In genomic region chr9:134224827-134225154, GRCh38 we compare ENCODE assay signal across 1 cellular context.
TF ChIP-seq lines count a peak whose summit lies in the region.

No MANE protein-coding gene starts in this region.

TF ChIP-seq in HEK293, 187 proteins besides CTCF, POLR2A, EP300 and RAD21 (continued from another document):
- TF ChIP-seq, protein P1, sequence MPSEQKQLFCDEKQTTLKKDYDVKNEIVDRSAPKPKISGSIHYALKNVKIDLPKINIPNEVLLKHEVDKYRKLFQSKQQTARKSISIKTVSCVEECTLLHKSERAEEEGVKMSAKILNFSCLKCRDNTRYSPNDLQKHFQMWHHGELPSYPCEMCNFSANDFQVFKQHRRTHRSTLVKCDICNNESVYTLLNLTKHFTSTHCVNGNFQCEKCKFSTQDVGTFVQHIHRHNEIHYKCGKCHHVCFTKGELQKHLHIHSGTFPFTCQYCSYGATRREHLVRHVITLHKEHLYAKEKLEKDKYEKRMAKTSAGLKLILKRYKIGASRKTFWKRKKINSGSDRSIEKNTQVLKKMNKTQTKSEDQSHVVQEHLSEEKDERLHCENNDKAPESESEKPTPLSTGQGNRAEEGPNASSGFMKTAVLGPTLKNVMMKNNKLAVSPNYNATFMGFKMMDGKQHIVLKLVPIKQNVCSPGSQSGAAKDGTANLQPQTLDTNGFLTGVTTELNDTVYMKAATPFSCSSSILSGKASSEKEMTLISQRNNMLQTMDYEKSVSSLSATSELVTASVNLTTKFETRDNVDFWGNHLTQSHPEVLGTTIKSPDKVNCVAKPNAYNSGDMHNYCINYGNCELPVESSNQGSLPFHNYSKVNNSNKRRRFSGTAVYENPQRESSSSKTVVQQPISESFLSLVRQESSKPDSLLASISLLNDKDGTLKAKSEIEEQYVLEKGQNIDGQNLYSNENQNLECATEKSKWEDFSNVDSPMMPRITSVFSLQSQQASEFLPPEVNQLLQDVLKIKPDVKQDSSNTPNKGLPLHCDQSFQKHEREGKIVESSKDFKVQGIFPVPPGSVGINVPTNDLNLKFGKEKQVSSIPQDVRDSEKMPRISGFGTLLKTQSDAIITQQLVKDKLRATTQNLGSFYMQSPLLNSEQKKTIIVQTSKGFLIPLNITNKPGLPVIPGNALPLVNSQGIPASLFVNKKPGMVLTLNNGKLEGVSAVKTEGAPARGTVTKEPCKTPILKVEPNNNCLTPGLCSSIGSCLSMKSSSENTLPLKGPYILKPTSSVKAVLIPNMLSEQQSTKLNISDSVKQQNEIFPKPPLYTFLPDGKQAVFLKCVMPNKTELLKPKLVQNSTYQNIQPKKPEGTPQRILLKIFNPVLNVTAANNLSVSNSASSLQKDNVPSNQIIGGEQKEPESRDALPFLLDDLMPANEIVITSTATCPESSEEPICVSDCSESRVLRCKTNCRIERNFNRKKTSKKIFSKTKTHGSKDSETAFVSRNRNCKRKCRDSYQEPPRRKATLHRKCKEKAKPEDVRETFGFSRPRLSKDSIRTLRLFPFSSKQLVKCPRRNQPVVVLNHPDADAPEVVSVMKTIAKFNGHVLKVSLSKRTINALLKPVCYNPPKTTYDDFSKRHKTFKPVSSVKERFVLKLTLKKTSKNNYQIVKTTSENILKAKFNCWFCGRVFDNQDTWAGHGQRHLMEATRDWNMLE (tag by site-specific recombination; conservative IDR thresholded peaks at IDR 0.05; ENCODE audit: low read depth), result no peak
- TF ChIP-seq, protein P2, sequence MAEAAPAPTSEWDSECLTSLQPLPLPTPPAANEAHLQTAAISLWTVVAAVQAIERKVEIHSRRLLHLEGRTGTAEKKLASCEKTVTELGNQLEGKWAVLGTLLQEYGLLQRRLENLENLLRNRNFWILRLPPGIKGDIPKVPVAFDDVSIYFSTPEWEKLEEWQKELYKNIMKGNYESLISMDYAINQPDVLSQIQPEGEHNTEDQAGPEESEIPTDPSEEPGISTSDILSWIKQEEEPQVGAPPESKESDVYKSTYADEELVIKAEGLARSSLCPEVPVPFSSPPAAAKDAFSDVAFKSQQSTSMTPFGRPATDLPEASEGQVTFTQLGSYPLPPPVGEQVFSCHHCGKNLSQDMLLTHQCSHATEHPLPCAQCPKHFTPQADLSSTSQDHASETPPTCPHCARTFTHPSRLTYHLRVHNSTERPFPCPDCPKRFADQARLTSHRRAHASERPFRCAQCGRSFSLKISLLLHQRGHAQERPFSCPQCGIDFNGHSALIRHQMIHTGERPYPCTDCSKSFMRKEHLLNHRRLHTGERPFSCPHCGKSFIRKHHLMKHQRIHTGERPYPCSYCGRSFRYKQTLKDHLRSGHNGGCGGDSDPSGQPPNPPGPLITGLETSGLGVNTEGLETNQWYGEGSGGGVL (tag by site-specific recombination; IDR thresholded peaks at IDR 0.05), result peak; percentile 52; the same call in 1 of the 2 replicates
- peak; percentile 50 for TF ChIP-seq GLIS2 (tag by site-specific recombination; IDR thresholded peaks at IDR 0.05)
